ENCODE assay signal across 14 cellular contexts in genomic region chr3:36557021-36557707, GRCh38.
DNase-seq lines count a peak whose midpoint lies in the region; ATAC-seq and TF ChIP-seq lines count a peak whose summit lies in the region.
"Had no signal": no experiment of that assay in that cellular context is flagged by ENCODE, and none has a peak within 500 bp of the region (broad histone marks: within the 10 kb centered on the region; RNA-seq: fewer than 3 reads in every experiment).

No MANE protein-coding gene starts in this region.

- H3K9me3 ChIP-seq in IMR-90 (ENCODE audit: control insufficient read depth, insufficient read depth, low read length) = no peaks in the 10 kb centered on the region
- no peaks in the 10 kb centered on the region for H3K9me3 ChIP-seq in effector memory CD4-positive, alpha-beta T cell (ENCODE audit: control insufficient read depth, low read length)
- H3K9me3 ChIP-seq: left ventricle myocardium inferior had no signal

- H4K8ac ChIP-seq in IMR-90 (ENCODE audit: low read depth in 2 of 2, low read length in 2 of 2) = no peak overlapping the region

- no peak overlapping the region for H2BK20ac ChIP-seq in IMR-90 (ENCODE audit: low read depth, low read length)

- in situ Hi-C loops in IMR-90 (cut with MboI; ENCODE audit: low sequenced_read_pairs) = no loop called here
- in situ Hi-C loops in GM13976 (cut with MboI; ENCODE audit: low sequenced_read_pairs, unreplicated experiment) = no loop called here

- H3K9me1 ChIP-seq in IMR-90 (ENCODE audit: insufficient read depth, low read length) = no peaks in the 10 kb centered on the region

- H3K79me1 ChIP-seq in IMR-90 (ENCODE audit: low read depth in 1 of 2, low read length in 2 of 2) = no peaks in the 10 kb centered on the region

- TF ChIP-seq CTCF in GM12865 (IDR thresholded peaks at IDR 0.05; ENCODE audit: insufficient read depth, low read depth, low read length, missing control alignments) = no peak
- TF ChIP-seq CTCF in IMR-90 (conservative IDR thresholded peaks at IDR 0.05; ENCODE audit: low read depth, low read length) = no peak
- TF ChIP-seq CTCF in GM13976 (IDR thresholded peaks at IDR 0.05; ENCODE audit: borderline replicate concordance, control extremely low read depth, extremely low read depth, insufficient read depth, missing control alignments) = no peak

- H2BK5ac ChIP-seq in IMR-90 (ENCODE audit: low read depth, low read length, poor library complexity, severe bottlenecking) = no peak overlapping the region

- dilution Hi-C loops in IMR-90 (cut with HindIII; ENCODE audit: low sequenced_read_pairs, unreplicated experiment) = no loop called here

- H3K27ac ChIP-seq in IMR-90 (ENCODE audit: insufficient read depth, low read length) = no peak overlapping the region
- H3K27ac ChIP-seq in effector memory CD4-positive, alpha-beta T cell (ENCODE audit: insufficient read depth, low read length, poor library complexity, severe bottlenecking) = no peak overlapping the region
- H3K27ac ChIP-seq: left ventricle myocardium inferior had no signal

- TF ChIP-seq RAD21 in IMR-90 (IDR thresholded peaks at IDR 0.05; ENCODE audit: low read length) = no peak

- POLR2A ChIA-PET in IMR-90 (lab: Charles Lee; ENCODE audit: unreplicated experiment) (no interaction called here), HEK293T (lab: Yijun Ruan, JAX) (interaction anchor here (1.9 kb wide), 1 partner anchor 11 kb away, joined by 5 read pairs; no protein-coding TSS in a partner anchor)

- TF ChIP-seq POLR2A in IMR-90 (IDR thresholded peaks at IDR 0.05; ENCODE audit: low read depth, low read length) = no peak

- no peaks in the 10 kb centered on the region for H3K4me1 ChIP-seq in IMR-90 (ENCODE audit: control insufficient read depth, insufficient read depth, low read length)
- no peaks in the 10 kb centered on the region for H3K4me1 ChIP-seq in effector memory CD4-positive, alpha-beta T cell (ENCODE audit: control insufficient read depth, insufficient read depth, low read length, poor library complexity, severe bottlenecking)
- H3K4me1 ChIP-seq: left ventricle myocardium inferior had no signal

- ATAC-seq in GM19452 (IDR thresholded peaks at IDR 0.05; ENCODE audit: unreplicated experiment) = peak; percentile 85
- peak; percentile 79 for ATAC-seq in HG02943 (IDR thresholded peaks at IDR 0.05; ENCODE audit: low read depth, unreplicated experiment)
- no peak for ATAC-seq in IMR-90 (ENCODE audit: low read depth)
- ATAC-seq: activated CD8-positive, alpha-beta T cell treated with anti-CD3 and anti-CD28 coated beads, Interleukin-2, amount 10 ng/mL, durations not matched to agents 7 days and 5 days had no signal

- peak overlapping the region; percentile 15 for H2AFZ ChIP-seq in IMR-90 (replicated peaks; ENCODE audit: low read length, poor library complexity)

- BruUV-seq in IMR-90 (replicated peaks; lab: Mats Ljungman, UMichigan) = no TSS peak

- no peaks in the 10 kb centered on the region for H3K27me3 ChIP-seq in IMR-90 (ENCODE audit: control insufficient read depth, insufficient read depth, low read length)
- H3K27me3 ChIP-seq in effector memory CD4-positive, alpha-beta T cell (replicated peaks; ENCODE audit: control insufficient read depth, insufficient read depth, low read length, poor library complexity, severe bottlenecking) = no peaks in the 10 kb centered on the region

- no peak overlapping the region for H3K4ac ChIP-seq in IMR-90 (ENCODE audit: low read depth, low read length)

- intact Hi-C loops in IMR-90 (cut with micrococcal nuclease) = no loop called here

- H2AK5ac ChIP-seq in IMR-90 (ENCODE audit: low read depth, low read length) = no peak overlapping the region

- H4K91ac ChIP-seq in IMR-90 (ENCODE audit: insufficient read depth, low read depth, low read length) = no peak overlapping the region

- H2BK15ac ChIP-seq in IMR-90 (ENCODE audit: low read depth, low read length) = no peak overlapping the region

- no peak overlapping the region for H3K56ac ChIP-seq in IMR-90 (ENCODE audit: extremely low read depth, insufficient read depth, low read length)

- H3K23ac ChIP-seq in IMR-90 (ENCODE audit: low read depth, low read length) = no peak overlapping the region

- H4K5ac ChIP-seq in IMR-90 (ENCODE audit: low read depth, low read length) = no peak overlapping the region

- no peak overlapping the region for H3K4me2 ChIP-seq in IMR-90 (ENCODE audit: low read depth, low read length)

- no peak overlapping the region for H3K18ac ChIP-seq in IMR-90 (ENCODE audit: low read depth, low read length)

- H3K9ac ChIP-seq in IMR-90 (ENCODE audit: low read depth, low read length) = no peak overlapping the region

- no peak overlapping the region for H2BK120ac ChIP-seq in IMR-90 (ENCODE audit: low read depth, low read length)

- H3K36me3 ChIP-seq in IMR-90 (ENCODE audit: control insufficient read depth, insufficient read depth, low read length) = no peaks in the 10 kb centered on the region
- no peaks in the 10 kb centered on the region for H3K36me3 ChIP-seq in effector memory CD4-positive, alpha-beta T cell (ENCODE audit: control insufficient read depth, insufficient read depth, low read length)
- H3K36me3 ChIP-seq: left ventricle myocardium inferior had no signal

- CTCF ChIA-PET in IMR-90 (lab: Yijun Ruan, JAX) (no interaction called here), HEK293T (lab: Yijun Ruan, JAX) (no interaction called here)

- no peak overlapping the region for H2AK9ac ChIP-seq in IMR-90 (replicated peaks; ENCODE audit: low read depth, low read length, poor library complexity)

- DNase-seq in GM12865 (ENCODE audit: low read depth) = peak; percentile 28
- no peak for DNase-seq in IMR-90
- DNase-seq in T-helper 2 cell = no peak
- DNase-seq in GM13976 (ENCODE audit: low spot score) = no peak
- DNase-seq in effector memory CD4-positive, alpha-beta T cell = no peak
- no peak for DNase-seq in HEK293T (ENCODE audit: extremely low spot score)
- DNase-seq: ACHN; activated CD8-positive, alpha-beta T cell treated with anti-CD3 and anti-CD28 coated beads, Interleukin-2, amount 10 ng/mL, durations not matched to agents 7 days and 5 days; activated naive CD8-positive, alpha-beta T cell treated with anti-CD3 and anti-CD28 coated beads, Interleukin-2, amount 10 ng/mL, durations not matched to agents 7 days and 5 days; DND-41; left ventricle myocardium inferior; NCI-H1694 had no signal

- H3K4me3 ChIP-seq in GM12865 (ENCODE audit: low read depth, low read length) = no peak overlapping the region
- H3K4me3 ChIP-seq in IMR-90 (ENCODE audit: insufficient read depth, low read depth, low read length) = no peak overlapping the region
- no peak overlapping the region for H3K4me3 ChIP-seq in effector memory CD4-positive, alpha-beta T cell (ENCODE audit: insufficient read depth, low read depth, low read length, poor library complexity, severe bottlenecking)
- H3K4me3 ChIP-seq: left ventricle myocardium inferior had no signal

- no peaks in the 10 kb centered on the region for H4K20me1 ChIP-seq in IMR-90 (ENCODE audit: insufficient read depth, low read length)

- H3K14ac ChIP-seq in IMR-90 (replicated peaks; ENCODE audit: low read depth, low read length) = no peak overlapping the region

- WGBS in IMR-90 (ENCODE audit: extremely low coverage in 2 of 2, insufficient read length in 1 of 2), 2 experiments = 33% methylated on average over 1 of the region's 2 CpGs; no CpG with 5 or more reads in 1 of the 2 experiments

TF ChIP-seq in IMR-90, 13 proteins besides CTCF, POLR2A, EP300 and RAD21:
- TF ChIP-seq, protein P1, sequence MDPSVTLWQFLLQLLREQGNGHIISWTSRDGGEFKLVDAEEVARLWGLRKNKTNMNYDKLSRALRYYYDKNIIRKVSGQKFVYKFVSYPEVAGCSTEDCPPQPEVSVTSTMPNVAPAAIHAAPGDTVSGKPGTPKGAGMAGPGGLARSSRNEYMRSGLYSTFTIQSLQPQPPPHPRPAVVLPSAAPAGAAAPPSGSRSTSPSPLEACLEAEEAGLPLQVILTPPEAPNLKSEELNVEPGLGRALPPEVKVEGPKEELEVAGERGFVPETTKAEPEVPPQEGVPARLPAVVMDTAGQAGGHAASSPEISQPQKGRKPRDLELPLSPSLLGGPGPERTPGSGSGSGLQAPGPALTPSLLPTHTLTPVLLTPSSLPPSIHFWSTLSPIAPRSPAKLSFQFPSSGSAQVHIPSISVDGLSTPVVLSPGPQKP (IDR thresholded peaks at IDR 0.05; ENCODE audit: borderline replicate concordance, low read depth, low read length) = no peak
- TF ChIP-seq USF2 (IDR thresholded peaks at IDR 0.05; ENCODE audit: low read depth, low read length) = no peak

TF ChIP-seq in HEK293T, 16 proteins besides CTCF, POLR2A, EP300 and RAD21:
- TF ChIP-seq PKNOX1 (IDR thresholded peaks at IDR 0.05) = no peak
- no peak for TF ChIP-seq LEF1 (IDR thresholded peaks at IDR 0.05; ENCODE audit: borderline replicate concordance)
- no peak for TF ChIP-seq L3MBTL2 (conservative IDR thresholded peaks at IDR 0.05)
- TF ChIP-seq FOXA1 (IDR thresholded peaks at IDR 0.05) = no peak
- no peak for TF ChIP-seq FOXM1 (IDR thresholded peaks at IDR 0.05; ENCODE audit: borderline replicate concordance)
- no peak for TF ChIP-seq HDGF (IDR thresholded peaks at IDR 0.05; ENCODE audit: borderline replicate concordance)
- TF ChIP-seq SUZ12 (IDR thresholded peaks at IDR 0.05) = no peak
- no peak for TF ChIP-seq TARDBP (IDR thresholded peaks at IDR 0.05)
- no peak for TF ChIP-seq ELF4 (IDR thresholded peaks at IDR 0.05)
- TF ChIP-seq NFRKB (IDR thresholded peaks at IDR 0.05) = no peak
- TF ChIP-seq FOXK2 (IDR thresholded peaks at IDR 0.05) = no peak
- TF ChIP-seq ZNF384 (IDR thresholded peaks at IDR 0.05) = no peak
- no peak for TF ChIP-seq BHLHE40 (IDR thresholded peaks at IDR 0.05; ENCODE audit: borderline replicate concordance)
- no peak for TF ChIP-seq CTBP1 (IDR thresholded peaks at IDR 0.05; ENCODE audit: borderline replicate concordance)
- no peak for TF ChIP-seq SP1 (IDR thresholded peaks at IDR 0.05)
- TF ChIP-seq ARNT (IDR thresholded peaks at IDR 0.05) = no peak
